In the genomic region with DNA sequence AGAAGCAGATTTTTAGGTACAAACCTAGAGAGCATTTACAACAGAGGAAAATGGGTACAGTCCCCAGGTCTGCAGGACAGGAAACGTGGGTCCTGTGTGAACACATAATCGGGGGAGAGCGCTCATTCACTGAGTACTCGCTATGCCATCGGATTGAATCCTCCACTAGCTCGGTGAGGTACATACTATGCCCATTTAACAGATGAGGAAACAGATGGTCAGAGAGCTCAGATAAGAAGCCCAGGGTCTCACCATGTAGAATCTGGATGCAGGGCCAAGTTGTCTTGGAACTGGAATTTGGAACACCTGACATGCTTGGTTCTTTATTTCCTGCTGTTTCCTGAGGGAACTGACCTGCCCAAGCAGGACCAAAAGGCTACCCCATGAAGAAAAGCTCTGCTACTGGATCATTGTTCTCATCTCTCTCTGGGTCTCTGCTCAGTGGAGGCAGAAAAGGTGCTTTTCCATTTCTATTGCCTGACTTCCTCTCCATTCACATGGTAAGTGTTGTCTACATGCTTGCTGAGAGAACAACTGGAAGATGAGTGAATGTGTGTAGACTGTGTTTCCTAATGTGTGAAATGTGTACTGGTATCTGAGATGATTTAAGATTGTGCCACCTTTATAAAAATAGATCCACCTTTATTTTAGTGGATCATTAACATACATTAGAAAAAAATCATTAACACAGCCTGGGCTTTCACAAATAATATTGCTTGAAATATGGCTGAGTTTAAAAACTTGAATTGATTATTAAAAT, we compare ENCODE assay signal across 20 cellular contexts.
DNase-seq lines count a peak whose midpoint lies in the region; ATAC-seq and TF ChIP-seq lines count a peak whose summit lies in the region.
"Had no signal": no experiment of that assay in that cellular context is flagged by ENCODE, and none has a peak within 500 bp of the region (broad histone marks: within the 10 kb centered on the region; RNA-seq: fewer than 3 reads in every experiment).

No MANE protein-coding gene starts in this region.

- no peaks in the 10 kb centered on the region for H3K9me3 Mint-ChIP-seq in CD8-positive, alpha-beta T cell
- H3K9me3 Mint-ChIP-seq in activated naive CD8-positive, alpha-beta T cell treated with anti-CD3 and anti-CD28 coated beads, Interleukin-2, amount 50 U/mL, for 24 hours: no peaks in the 10 kb centered on the region
- H3K9me3 Mint-ChIP-seq in naive thymus-derived CD4-positive, alpha-beta T cell: peaks cover 0 to 2% (median 0%) of the 10 kb centered on the region in 11 donors
- H3K9me3 Mint-ChIP-seq: stimulated activated memory B cell treated with anti-CD40 and anti-IgM and Interleukin-4, amounts not matched to agents 10 μg/mL and 1 μg/mL and 100 μg/mL, for 72 hours had no signal

- no peak overlapping the region for H3K27ac ChIP-seq in CD8-positive, alpha-beta T cell (ENCODE audit: low read depth, low read length)
- H3K27ac ChIP-seq in HUES6 (ENCODE audit: low read depth, low read length): 0 out of 2 replicates have a peak overlapping the region, but pooled peaks have one; percentile 9
- H3K27ac ChIP-seq in naive thymus-derived CD4-positive, alpha-beta T cell (ENCODE audit: low read depth, low read length): no peak overlapping the region
- H3K27ac ChIP-seq: body of pancreas, hepatocyte, RWPE1 had no signal

- H3K27me3 ChIP-seq in CD8-positive, alpha-beta T cell (ENCODE audit: insufficient read depth, low read length): no peaks in the 10 kb centered on the region
- no peaks in the 10 kb centered on the region for H3K27me3 ChIP-seq in HUES6 (ENCODE audit: control insufficient read depth, insufficient read depth, low read length)
- no peaks in the 10 kb centered on the region for H3K27me3 ChIP-seq in naive thymus-derived CD4-positive, alpha-beta T cell (ENCODE audit: control insufficient read depth in 2 of 2, insufficient read depth in 2 of 2, low read length in 2 of 2)
- H3K27me3 ChIP-seq: body of pancreas, hepatocyte, tibial nerve had no signal

- H3K4me1 Mint-ChIP-seq in CD8-positive, alpha-beta T cell (ENCODE audit: low read depth): peaks cover 77% of the 10 kb centered on the region
- H3K4me1 Mint-ChIP-seq in activated naive CD8-positive, alpha-beta T cell treated with anti-CD3 and anti-CD28 coated beads, Interleukin-2, amount 50 U/mL, for 24 hours: peaks cover 43% of the 10 kb centered on the region
- H3K4me1 Mint-ChIP-seq in naive thymus-derived CD4-positive, alpha-beta T cell: peaks cover 18 to 81% (median 71%) of the 10 kb centered on the region in 7 donors

- peaks cover 57% of the 10 kb centered on the region for H3K36me3 ChIP-seq in CD8-positive, alpha-beta T cell (ENCODE audit: insufficient read depth, low read length)
- peaks cover 21% of the 10 kb centered on the region for H3K36me3 ChIP-seq in HUES6 (ENCODE audit: control insufficient read depth, insufficient read depth, low read length)
- peaks cover 1 to 57% (median 18%) of the 10 kb centered on the region in 3 experiments for H3K36me3 ChIP-seq in naive thymus-derived CD4-positive, alpha-beta T cell (ENCODE audit: control insufficient read depth in 2 of 3, insufficient read depth in 3 of 3, low read length in 3 of 3)

- intact Hi-C loops in CD8-positive, alpha-beta T cell (cut with DNase I, micrococcal nuclease): loop anchor here in 1 of 2 experiments (5.0 kb wide), 1 partner anchor 258 kb away; no protein-coding TSS in a partner anchor
- intact Hi-C loops in naive thymus-derived CD4-positive, alpha-beta T cell (cut with micrococcal nuclease): loop anchor here in 1 of 2 donors (10.0 kb wide), 1 partner anchor 221 kb away; no protein-coding TSS in a partner anchor
- intact Hi-C loops in sciatic nerve (cut with DNase I): no loop called here

- H3K9ac ChIP-seq in HUES6 (ENCODE audit: low read length): no peak overlapping the region

- ATAC-seq in CD8-positive, alpha-beta T cell: no peak
- ATAC-seq in activated naive CD8-positive, alpha-beta T cell treated with anti-CD3 and anti-CD28 coated beads, Interleukin-2, amount 50 U/mL, for 24 hours: no peak
- ATAC-seq in naive thymus-derived CD4-positive, alpha-beta T cell: no peak
- no peak for ATAC-seq in sciatic nerve
- no peak for ATAC-seq in GM18520 (IDR thresholded peaks at IDR 0.05; ENCODE audit: unreplicated experiment)
- ATAC-seq: SK-N-SH treated with all-trans-retinoic acid at 6 μM for 48 hours; stimulated activated memory B cell treated with anti-CD40 and anti-IgM and Interleukin-4, amounts not matched to agents 10 μg/mL and 1 μg/mL and 100 μg/mL, for 72 hours had no signal

- no peaks in the 10 kb centered on the region for H3K9me3 ChIP-seq in CD8-positive, alpha-beta T cell (ENCODE audit: low read length)
- no peaks in the 10 kb centered on the region for H3K9me3 ChIP-seq in HUES6 (ENCODE audit: control insufficient read depth, insufficient read depth, low read depth, low read length)
- H3K9me3 ChIP-seq in naive thymus-derived CD4-positive, alpha-beta T cell (ENCODE audit: control insufficient read depth in 2 of 3, low read length in 3 of 3): no peaks in the 10 kb centered on the region
- H3K9me3 ChIP-seq: body of pancreas, tibial nerve had no signal

- no peak for DNase-seq in CD8-positive, alpha-beta T cell
- no peak for DNase-seq in activated naive CD8-positive, alpha-beta T cell treated with anti-CD3 and anti-CD28 coated beads, Interleukin-2, amount 50 U/mL, for 24 hours
- DNase-seq in naive thymus-derived CD4-positive, alpha-beta T cell: no peak
- no peak for DNase-seq in sciatic nerve (ENCODE audit: low spot score)
- no peak for DNase-seq in NCI-H187 treated with DMSO at 0.1 percent for 48 hours (lab: John Stamatoyannopoulos, UW)
- DNase-seq: activated CD4-positive, alpha-beta T cell treated with anti-CD3 and anti-CD28 coated beads for 1 hour; activated naive CD4-positive, alpha-beta T cell; cortex of kidney; Karpas-422; left cardiac atrium; NCI-H1092; NCI-H2081 had no signal

- no peaks in the 10 kb centered on the region for H3K27me3 Mint-ChIP-seq in CD8-positive, alpha-beta T cell (ENCODE audit: low read depth)
- H3K27me3 Mint-ChIP-seq in activated naive CD8-positive, alpha-beta T cell treated with anti-CD3 and anti-CD28 coated beads, Interleukin-2, amount 50 U/mL, for 24 hours: no peaks in the 10 kb centered on the region
- H3K27me3 Mint-ChIP-seq in naive thymus-derived CD4-positive, alpha-beta T cell: no peaks in the 10 kb centered on the region
- H3K27me3 Mint-ChIP-seq: stimulated activated memory B cell treated with anti-CD40 and anti-IgM and Interleukin-4, amounts not matched to agents 10 μg/mL and 1 μg/mL and 100 μg/mL, for 72 hours had no signal

- H3K4me1 ChIP-seq in CD8-positive, alpha-beta T cell (ENCODE audit: insufficient read depth, low read length): peaks cover 38% of the 10 kb centered on the region
- H3K4me1 ChIP-seq in HUES6 (ENCODE audit: control insufficient read depth, insufficient read depth, low read length): peaks cover 29% of the 10 kb centered on the region
- peaks cover 0 to 17% of the 10 kb centered on the region in 2 donors for H3K4me1 ChIP-seq in naive thymus-derived CD4-positive, alpha-beta T cell (ENCODE audit: control insufficient read depth in 2 of 2, insufficient read depth in 2 of 2, low read length in 2 of 2)

- no peak for TF ChIP-seq CTCF in CD8-positive, alpha-beta T cell (IDR thresholded peaks at IDR 0.05)

- no peak overlapping the region for H3K4me3 ChIP-seq in CD8-positive, alpha-beta T cell (ENCODE audit: low read depth, low read length)
- no peak overlapping the region for H3K4me3 ChIP-seq in HUES6 (ENCODE audit: low read depth, low read length)
- no peak overlapping the region for H3K4me3 ChIP-seq in naive thymus-derived CD4-positive, alpha-beta T cell (ENCODE audit: low read length)
- H3K4me3 ChIP-seq: body of pancreas, hepatocyte, tibial nerve had no signal

- H3K36me3 Mint-ChIP-seq in CD8-positive, alpha-beta T cell: peaks cover 85% of the 10 kb centered on the region
- peaks cover 74% of the 10 kb centered on the region for H3K36me3 Mint-ChIP-seq in activated naive CD8-positive, alpha-beta T cell treated with anti-CD3 and anti-CD28 coated beads, Interleukin-2, amount 50 U/mL, for 24 hours (ENCODE audit: low read depth)
- peaks cover 18 to 71% (median 58%) of the 10 kb centered on the region in 5 donors for H3K36me3 Mint-ChIP-seq in naive thymus-derived CD4-positive, alpha-beta T cell

- CTCF ChIA-PET in CD8-positive, alpha-beta T cell (lab: Charles Lee): interaction anchor here (0.9 to 7.2 kb wide), 13 partner anchors 8 to 653 kb away, joined by 3 to 38 read pairs (median 9); no protein-coding TSS in a partner anchor
- CTCF ChIA-PET in naive thymus-derived CD4-positive, alpha-beta T cell (lab: Charles Lee): interaction anchor here (0.5 to 4.3 kb wide), 11 partner anchors 11 to 584 kb away, joined by 3 to 19 read pairs (median 3); no protein-coding TSS in a partner anchor

- H3K27ac Mint-ChIP-seq in CD8-positive, alpha-beta T cell: peak overlapping the region; percentile 77
- H3K27ac Mint-ChIP-seq in activated naive CD8-positive, alpha-beta T cell treated with anti-CD3 and anti-CD28 coated beads, Interleukin-2, amount 50 U/mL, for 24 hours: peak overlapping the region; percentile 41
- H3K27ac Mint-ChIP-seq in naive thymus-derived CD4-positive, alpha-beta T cell: peak overlapping the region in 8 of 9 donors; percentile 33 to 98 (median 82)
- H3K27ac Mint-ChIP-seq: stimulated activated memory B cell treated with anti-CD40 and anti-IgM and Interleukin-4, amounts not matched to agents 10 μg/mL and 1 μg/mL and 100 μg/mL, for 72 hours had no signal

- POLR2A ChIA-PET in CD8-positive, alpha-beta T cell (lab: Charles Lee): interaction anchor here (0.5 to 2.7 kb wide), 7 partner anchors 8 to 602 kb away, joined by 3 to 12 read pairs (median 3); no protein-coding TSS in a partner anchor
- POLR2A ChIA-PET in naive thymus-derived CD4-positive, alpha-beta T cell (lab: Charles Lee): interaction anchor here (0.6 to 1.3 kb wide), 4 partner anchors 19 to 653 kb away, joined by 3 to 4 read pairs (median 4); no protein-coding TSS in a partner anchor

- no peak overlapping the region for H3K4me3 Mint-ChIP-seq in CD8-positive, alpha-beta T cell
- H3K4me3 Mint-ChIP-seq in activated naive CD8-positive, alpha-beta T cell treated with anti-CD3 and anti-CD28 coated beads, Interleukin-2, amount 50 U/mL, for 24 hours: no peak overlapping the region
- H3K4me3 Mint-ChIP-seq in naive thymus-derived CD4-positive, alpha-beta T cell: peak overlapping the region in 3 of 10 donors; percentile 7 to 36 (median 33)
- H3K4me3 Mint-ChIP-seq: stimulated activated memory B cell treated with anti-CD40 and anti-IgM and Interleukin-4, amounts not matched to agents 10 μg/mL and 1 μg/mL and 100 μg/mL, for 72 hours had no signal
